ENCODE assay signal across 29 cellular contexts in the genomic region with DNA sequence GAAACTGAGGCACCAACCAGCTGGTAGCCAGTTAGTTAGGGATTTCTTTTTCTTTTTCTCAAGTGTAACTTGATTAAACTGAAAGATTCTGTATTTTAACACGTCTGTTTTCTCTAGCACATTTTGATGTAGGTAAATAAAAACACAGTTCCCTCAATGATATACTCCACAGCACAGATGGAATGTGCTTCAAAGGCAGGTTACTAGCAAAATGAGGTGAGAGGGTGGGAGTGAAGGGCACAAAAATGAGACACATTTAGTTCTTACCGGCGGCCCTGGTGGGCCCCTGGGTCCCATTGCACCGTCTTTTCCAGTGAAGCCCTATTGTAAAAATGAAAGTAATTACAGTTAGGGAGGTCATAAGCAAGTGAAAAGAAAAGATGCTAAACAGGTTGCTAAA.
"Had no signal": no experiment of that assay in that cellular context is flagged by ENCODE, and none has a peak within 500 bp of the region (broad histone marks: within the 10 kb centered on the region; RNA-seq: fewer than 3 reads in every experiment).

No MANE protein-coding gene starts in this region.

- ATAC-seq: activated CD8-positive, alpha-beta memory T cell treated with anti-CD3 and anti-CD28 coated beads, Interleukin-2, amount 10 ng/mL, durations not matched to agents 7 days and 5 days; activated CD8-positive, alpha-beta T cell treated with anti-CD3 and anti-CD28 coated beads for 36 hours; activated naive CD8-positive, alpha-beta T cell treated with anti-CD3 and anti-CD28 coated beads, Interleukin-2, amount 50 U/mL, for 24 hours; heart right ventricle; natural killer cell; stimulated activated memory B cell treated with anti-CD40 and anti-IgM and Interleukin-4, amounts not matched to agents 10 μg/mL and 1 μg/mL and 100 μg/mL, for 72 hours; stimulated activated naive CD8-positive, alpha-beta T cell treated with anti-CD3 and anti-CD28 coated beads, Interleukin-15, amount 100 ng/mL, for 72 hours; T-helper 17 cell; upper lobe of right lung had no signal

- H3K4me1 Mint-ChIP-seq: activated B cell treated with CpG ODN at 0.5 μM for 24 hours; activated CD8-positive, alpha-beta memory T cell treated with anti-CD3 and anti-CD28 coated beads, Interleukin-2, amount 10 ng/mL, durations not matched to agents 7 days and 5 days; activated naive CD4-positive, alpha-beta T cell treated with anti-CD3 and anti-CD28 coated beads, Interleukin-2, amount 50 U/mL, for 24 hours; activated naive CD8-positive, alpha-beta T cell treated with anti-CD3 and anti-CD28 coated beads, Interleukin-2, amount 50 U/mL, for 24 hours; natural killer cell; stimulated activated memory B cell treated with anti-CD40 and anti-IgM and Interleukin-4, amounts not matched to agents 10 μg/mL and 1 μg/mL and 100 μg/mL, for 72 hours; stimulated activated naive CD8-positive, alpha-beta T cell treated with anti-CD3 and anti-CD28 coated beads, Interleukin-15, amount 100 ng/mL, for 72 hours; T-helper 17 cell had no signal

- H3K9me3 Mint-ChIP-seq: activated B cell treated with CpG ODN at 0.5 μM for 24 hours; activated CD8-positive, alpha-beta T cell treated with anti-CD3 and anti-CD28 coated beads for 36 hours; activated naive CD4-positive, alpha-beta T cell treated with anti-CD3 and anti-CD28 coated beads, Interleukin-2, amount 50 U/mL, for 24 hours; activated naive CD8-positive, alpha-beta T cell treated with anti-CD3 and anti-CD28 coated beads, Interleukin-2, amount 50 U/mL, for 24 hours; activated T-helper 2 cell treated with anti-CD3 and anti-CD28 coated beads, Interferon-gamma antibody, Interleukin-2, Interleukin-4, amounts not matched to agents 10 μg/mL and 5 μg/mL and 100 μg/mL, durations not matched to agents 14 hours and 24 hours and 36 hours; dendritic cell treated with granulocyte-macrophage colony-stimulating factor and Interleukin-4, amounts not matched to agents 40 ng/mL and 50 ng/mL, for 4 days; stimulated activated naive CD8-positive, alpha-beta T cell treated with anti-CD3 and anti-CD28 coated beads, Interleukin-15, amount 100 ng/mL, for 72 hours had no signal

- H3K36me3 ChIP-seq: breast epithelium, left ventricle myocardium inferior, upper lobe of right lung had no signal

- H3K4me3 Mint-ChIP-seq: activated B cell treated with CpG ODN at 0.5 μM for 24 hours; activated CD8-positive, alpha-beta memory T cell treated with anti-CD3 and anti-CD28 coated beads, Interleukin-2, amount 10 ng/mL, durations not matched to agents 7 days and 5 days; activated CD8-positive, alpha-beta T cell treated with anti-CD3 and anti-CD28 coated beads for 36 hours; activated naive CD4-positive, alpha-beta T cell treated with anti-CD3 and anti-CD28 coated beads, Interleukin-2, amount 50 U/mL, for 24 hours; activated naive CD8-positive, alpha-beta T cell treated with anti-CD3 and anti-CD28 coated beads, Interleukin-2, amount 50 U/mL, for 24 hours; dendritic cell treated with granulocyte-macrophage colony-stimulating factor and Interleukin-4, amounts not matched to agents 40 ng/mL and 50 ng/mL, for 4 days; natural killer cell; stimulated activated memory B cell treated with anti-CD40 and anti-IgM and Interleukin-4, amounts not matched to agents 10 μg/mL and 1 μg/mL and 100 μg/mL, for 72 hours; stimulated activated naive CD8-positive, alpha-beta T cell treated with anti-CD3 and anti-CD28 coated beads, Interleukin-15, amount 100 ng/mL, for 72 hours; T-helper 17 cell had no signal

- H3K27ac ChIP-seq: breast epithelium, heart right ventricle, left ventricle myocardium inferior, upper lobe of right lung had no signal

- H3K4me1 ChIP-seq: left ventricle myocardium inferior had no signal

- H3K9me3 ChIP-seq: breast epithelium, heart right ventricle, left ventricle myocardium inferior, upper lobe of right lung had no signal

- H3K36me3 Mint-ChIP-seq: activated CD8-positive, alpha-beta memory T cell treated with anti-CD3 and anti-CD28 coated beads, Interleukin-2, amount 10 ng/mL, durations not matched to agents 7 days and 5 days; activated naive CD4-positive, alpha-beta T cell treated with anti-CD3 and anti-CD28 coated beads, Interleukin-2, amount 50 U/mL, for 24 hours; natural killer cell; stimulated activated memory B cell treated with anti-CD40 and anti-IgM and Interleukin-4, amounts not matched to agents 10 μg/mL and 1 μg/mL and 100 μg/mL, for 72 hours had no signal

- H3K27me3 ChIP-seq: breast epithelium, heart right ventricle, upper lobe of right lung had no signal

- DNase-seq: activated B cell treated with CpG ODN at 0.5 μM for 24 hours; activated CD4-positive, alpha-beta T cell treated with anti-CD3 and anti-CD28 coated beads, Interleukin-2, amount 50 U/mL, for 1 hour; activated CD8-positive, alpha-beta memory T cell treated with anti-CD3 and anti-CD28 coated beads, Interleukin-2, amount 10 ng/mL, durations not matched to agents 7 days and 5 days; activated CD8-positive, alpha-beta T cell treated with anti-CD3 and anti-CD28 coated beads for 36 hours; activated naive CD8-positive, alpha-beta T cell treated with anti-CD3 and anti-CD28 coated beads, Interleukin-2, amount 50 U/mL, for 24 hours; activated T-cell treated with anti-CD3 and anti-CD28 coated beads, Interleukin-2, amount 50 U/mL, for 48 hours; amygdala; central memory CD4-positive, alpha-beta T cell; effector CD8-positive, alpha-beta T cell; erythroblast; heart right ventricle; kidney glomerular epithelial cell; left ventricle myocardium inferior; mesendoderm; natural killer cell; stimulated activated CD4-positive, alpha-beta T cell treated with anti-CD3 and anti-CD28 coated beads, Interleukin-1b, Interleukin-23, amount 100 ng/mL, for 48 hours; stimulated activated CD4-positive, alpha-beta T cell treated with anti-CD3 and anti-CD28 coated beads, Interleukin-4, amount 100 ng/mL, for 4 hours; stimulated activated CD8-positive, alpha-beta memory T cell treated with anti-CD3 and anti-CD28 coated beads, Interleukin-4, amount 100 ng/mL, for 48 hours; stimulated activated naive CD8-positive, alpha-beta T cell treated with anti-CD3 and anti-CD28 coated beads, Interleukin-15, amount 100 ng/mL, for 72 hours; substantia nigra; T-helper 17 cell; upper lobe of right lung had no signal

- H3K27ac Mint-ChIP-seq: activated B cell treated with CpG ODN at 0.5 μM for 24 hours; activated CD8-positive, alpha-beta memory T cell treated with anti-CD3 and anti-CD28 coated beads, Interleukin-2, amount 10 ng/mL, durations not matched to agents 7 days and 5 days; activated CD8-positive, alpha-beta T cell treated with anti-CD3 and anti-CD28 coated beads for 36 hours; activated naive CD4-positive, alpha-beta T cell treated with anti-CD3 and anti-CD28 coated beads, Interleukin-2, amount 50 U/mL, for 24 hours; activated naive CD8-positive, alpha-beta T cell treated with anti-CD3 and anti-CD28 coated beads, Interleukin-2, amount 50 U/mL, for 24 hours; activated T-helper 2 cell treated with anti-CD3 and anti-CD28 coated beads, Interferon-gamma antibody, Interleukin-2, Interleukin-4, amounts not matched to agents 10 μg/mL and 5 μg/mL and 100 μg/mL, durations not matched to agents 14 hours and 24 hours and 36 hours; dendritic cell treated with granulocyte-macrophage colony-stimulating factor and Interleukin-4, amounts not matched to agents 40 ng/mL and 50 ng/mL, for 4 days; natural killer cell; stimulated activated memory B cell treated with anti-CD40 and anti-IgM and Interleukin-4, amounts not matched to agents 10 μg/mL and 1 μg/mL and 100 μg/mL, for 72 hours; stimulated activated naive CD8-positive, alpha-beta T cell treated with anti-CD3 and anti-CD28 coated beads, Interleukin-15, amount 100 ng/mL, for 72 hours; T-helper 17 cell had no signal

- H3K27me3 Mint-ChIP-seq: activated B cell treated with CpG ODN at 0.5 μM for 24 hours; activated CD8-positive, alpha-beta memory T cell treated with anti-CD3 and anti-CD28 coated beads, Interleukin-2, amount 10 ng/mL, durations not matched to agents 7 days and 5 days; activated CD8-positive, alpha-beta T cell treated with anti-CD3 and anti-CD28 coated beads for 36 hours; activated naive CD4-positive, alpha-beta T cell treated with anti-CD3 and anti-CD28 coated beads, Interleukin-2, amount 50 U/mL, for 24 hours; activated naive CD8-positive, alpha-beta T cell treated with anti-CD3 and anti-CD28 coated beads, Interleukin-2, amount 50 U/mL, for 24 hours; dendritic cell treated with granulocyte-macrophage colony-stimulating factor and Interleukin-4, amounts not matched to agents 40 ng/mL and 50 ng/mL, for 4 days; stimulated activated memory B cell treated with anti-CD40 and anti-IgM and Interleukin-4, amounts not matched to agents 10 μg/mL and 1 μg/mL and 100 μg/mL, for 72 hours; stimulated activated naive CD8-positive, alpha-beta T cell treated with anti-CD3 and anti-CD28 coated beads, Interleukin-15, amount 100 ng/mL, for 72 hours; T-helper 17 cell had no signal

- H3K4me2 ChIP-seq: smooth muscle cell had no signal

- H3K4me3 ChIP-seq: breast epithelium, left ventricle myocardium inferior, lung, smooth muscle cell, upper lobe of right lung had no signal
